ENCODE assay signal across 15 cellular contexts in genomic region chr3:177968891-177969290, GRCh38.
A peak's percentile ranks its signal among the peaks of the same experiment; 100 is the strongest.
DNase-seq lines count a peak whose midpoint lies in the region; ATAC-seq and TF ChIP-seq lines count a peak whose summit lies in the region.
"Had no signal": no experiment of that assay in that cellular context is flagged by ENCODE, and none has a peak within 500 bp of the region (broad histone marks: within the 10 kb centered on the region; RNA-seq: fewer than 3 reads in every experiment).

No MANE protein-coding gene starts in this region.

- H3K14ac ChIP-seq in IMR-90 (replicated peaks; ENCODE audit: low read depth, low read length), result peak overlapping the region; percentile 60; the same call in 1 of the 2 replicates

- H4K20me1 ChIP-seq in GM23248 (ENCODE audit: insufficient read depth) (no peaks in the 10 kb centered on the region), IMR-90 (ENCODE audit: insufficient read depth, low read length) (no peaks in the 10 kb centered on the region)

- H3K4me1 ChIP-seq in GM23248 (ENCODE audit: insufficient read depth), result peaks cover 12% of the 10 kb centered on the region
- peaks cover 2% of the 10 kb centered on the region for H3K4me1 ChIP-seq in IMR-90 (ENCODE audit: control insufficient read depth, insufficient read depth, low read length)

- no peaks in the 10 kb centered on the region for H3K9me3 Mint-ChIP-seq in nephron progenitor cell
- H3K9me3 Mint-ChIP-seq: CD4-positive, alpha-beta memory T cell; IgD-negative memory B cell; T-cell had no signal

- TF ChIP-seq POLR2A in IMR-90 (IDR thresholded peaks at IDR 0.05; ENCODE audit: low read depth, low read length), result no peak

- no peak overlapping the region for H2BK120ac ChIP-seq in IMR-90 (ENCODE audit: low read depth, low read length)

- H3K4me3 Mint-ChIP-seq in nephron progenitor cell, result no peak overlapping the region
- H3K4me3 Mint-ChIP-seq: CD4-positive, alpha-beta memory T cell; IgD-negative memory B cell; T-cell had no signal

- H3K27me3 Mint-ChIP-seq in nephron progenitor cell (ENCODE audit: low read depth, poor library complexity), result peaks cover 5% of the 10 kb centered on the region
- H3K27me3 Mint-ChIP-seq: CD4-positive, alpha-beta memory T cell; T-cell had no signal

- H3K9me2 ChIP-seq in GM23248 (ENCODE audit: insufficient read depth), result no peaks in the 10 kb centered on the region

- CTCF ChIA-PET in IMR-90 (lab: Yijun Ruan, JAX), result no interaction called here

- no peak overlapping the region for H3K4ac ChIP-seq in IMR-90 (ENCODE audit: low read depth, low read length)

- WGBS in GM23248 (ENCODE audit: low coverage in 1 of 2, low lambda C conversion rate in 2 of 2, missing lambda C conversion rate in 2 of 2), 2 experiments, result 95 to 98% methylated on average over 2 of the region's 2 CpGs
- no CpG with 5 or more reads among the region's 2 CpGs for WGBS in IMR-90 (ENCODE audit: extremely low coverage in 2 of 2, insufficient read length in 1 of 2), 2 experiments

- H2AFZ ChIP-seq in GM23248 (no peak overlapping the region), IMR-90 (replicated peaks; ENCODE audit: low read length, poor library complexity) (no peak overlapping the region)

- no TSS peak for BruUV-seq in IMR-90 (replicated peaks; lab: Mats Ljungman, UMichigan)

- no peaks in the 10 kb centered on the region for H3K36me3 ChIP-seq in GM23248 (ENCODE audit: low read depth)
- H3K36me3 ChIP-seq in IMR-90 (ENCODE audit: control insufficient read depth, insufficient read depth, low read length), result no peaks in the 10 kb centered on the region
- H3K36me3 ChIP-seq: BE2C had no signal

- no peak overlapping the region for H4K91ac ChIP-seq in IMR-90 (ENCODE audit: insufficient read depth, low read depth, low read length)

- POLR2A ChIA-PET in IMR-90 (lab: Charles Lee; ENCODE audit: unreplicated experiment), result no interaction called here

- H3F3A ChIP-seq in GM23248 (ENCODE audit: insufficient read depth), result peaks cover 7% of the 10 kb centered on the region

- in situ Hi-C loops in GM23248 (cut with MboI) (no loop called here), IMR-90 (cut with MboI; ENCODE audit: low sequenced_read_pairs) (no loop called here)

- H3K27ac ChIP-seq in GM23248 (no peak overlapping the region), IMR-90 (ENCODE audit: insufficient read depth, low read length) (no peak overlapping the region)

- H3K27me3 ChIP-seq in GM23248 (replicated peaks; ENCODE audit: insufficient read depth), result no peaks in the 10 kb centered on the region
- no peaks in the 10 kb centered on the region for H3K27me3 ChIP-seq in IMR-90 (ENCODE audit: control insufficient read depth, insufficient read depth, low read length)
- H3K27me3 ChIP-seq: BE2C had no signal

- no peak for TF ChIP-seq RAD21 in IMR-90 (IDR thresholded peaks at IDR 0.05; ENCODE audit: low read length)

- peak overlapping the region; percentile 19 for H2BK5ac ChIP-seq in IMR-90 (ENCODE audit: low read depth, low read length, poor library complexity, severe bottlenecking)

- H3K4me1 Mint-ChIP-seq in nephron progenitor cell, result peaks cover 17% of the 10 kb centered on the region
- H3K4me1 Mint-ChIP-seq: CD4-positive, alpha-beta memory T cell; IgD-negative memory B cell had no signal

- H2AK9ac ChIP-seq in IMR-90 (replicated peaks; ENCODE audit: low read depth, low read length, poor library complexity), result no peak overlapping the region

- H3K23ac ChIP-seq in IMR-90 (ENCODE audit: low read depth, low read length), result no peak overlapping the region

- H3K9me3 ChIP-seq in GM23248 (ENCODE audit: low read depth) (no peaks in the 10 kb centered on the region), IMR-90 (ENCODE audit: control insufficient read depth, insufficient read depth, low read length) (no peaks in the 10 kb centered on the region)
- H3K9me3 ChIP-seq: BE2C had no signal

- H3K79me2 ChIP-seq in GM23248 (ENCODE audit: insufficient read depth), result no peaks in the 10 kb centered on the region

- no peak overlapping the region for H3K18ac ChIP-seq in IMR-90 (ENCODE audit: low read depth, low read length)

- dilution Hi-C loops in IMR-90 (cut with HindIII; ENCODE audit: low sequenced_read_pairs, unreplicated experiment), result no loop called here

- DNase-seq in GM23248, result peak; percentile 34
- peak; percentile 48 for DNase-seq in IMR-90
- DNase-seq in amniotic epithelial cell (ENCODE audit: low read depth), result peak; percentile 44
- DNase-seq in nephron progenitor cell, result no peak
- no peak for DNase-seq in NCI-H2029 treated with DMSO at 0.1 percent for 48 hours (lab: John Stamatoyannopoulos, UW)
- DNase-seq in superior temporal gyrus (ENCODE audit: extremely low spot score), result no peak
- no peak for DNase-seq in midbrain (lab: John Stamatoyannopoulos, UW)
- DNase-seq: BE2C; CD4-positive, alpha-beta memory T cell; H7; NCI-H1436; NCI-H510A; RPMI8226; T-cell had no signal

- no peak overlapping the region for H2BK20ac ChIP-seq in IMR-90 (ENCODE audit: low read depth, low read length)

- H2BK15ac ChIP-seq in IMR-90 (ENCODE audit: low read depth, low read length), result peak overlapping the region; percentile 82; the same call in 1 of the 3 replicates

- H3K36me3 Mint-ChIP-seq in nephron progenitor cell (ENCODE audit: low read depth), result peaks cover 14% of the 10 kb centered on the region
- H3K36me3 Mint-ChIP-seq: CD4-positive, alpha-beta memory T cell; IgD-negative memory B cell; T-cell had no signal

- no peak for ATAC-seq in IMR-90 (ENCODE audit: low read depth)
- ATAC-seq: T-cell had no signal

- H3K9ac ChIP-seq in GM23248 (no peak overlapping the region), IMR-90 (ENCODE audit: low read depth, low read length) (no peak overlapping the region)

- 0 out of 4 replicates have a peak overlapping the region, but pooled peaks of 1 of the 2 experiments have one; percentile 33 for H4K8ac ChIP-seq in IMR-90 (ENCODE audit: low read depth in 2 of 2, low read length in 2 of 2)

- H3K27ac Mint-ChIP-seq in nephron progenitor cell, result peak overlapping the region; percentile 27
- H3K27ac Mint-ChIP-seq: CD4-positive, alpha-beta memory T cell; IgD-negative memory B cell; T-cell had no signal

- H3K4me3 ChIP-seq in GM23248 (no peak overlapping the region), IMR-90 (ENCODE audit: insufficient read depth, low read depth, low read length) (no peak overlapping the region)

- intact Hi-C loops in IMR-90 (cut with micrococcal nuclease), result no loop called here

- H3K4me2 ChIP-seq in GM23248 (ENCODE audit: unreplicated experiment), result no peak overlapping the region
- no peak overlapping the region for H3K4me2 ChIP-seq in IMR-90 (ENCODE audit: low read depth, low read length)

- H3K79me1 ChIP-seq in IMR-90 (ENCODE audit: low read depth in 1 of 2, low read length in 2 of 2), result no peaks in the 10 kb centered on the region

- H3K9me1 ChIP-seq in IMR-90 (ENCODE audit: insufficient read depth, low read length), result 0 out of 2 replicates have a peak, but pooled peaks cover 3% of the 10 kb centered on the region

- H4K5ac ChIP-seq in IMR-90 (ENCODE audit: low read depth, low read length), result no peak overlapping the region

- H3K56ac ChIP-seq in IMR-90 (ENCODE audit: extremely low read depth, insufficient read depth, low read length), result no peak overlapping the region

- peak overlapping the region; percentile 67; the same call in 1 of the 2 replicates for H2AK5ac ChIP-seq in IMR-90 (ENCODE audit: low read depth, low read length)

- TF ChIP-seq CTCF in IMR-90 (conservative IDR thresholded peaks at IDR 0.05; ENCODE audit: low read depth, low read length) (no peak), nephron progenitor cell (IDR thresholded peaks at IDR 0.05) (no peak)

TF ChIP-seq in IMR-90, 13 proteins besides CTCF, POLR2A, EP300 and RAD21:
- no peak for TF ChIP-seq MXI1 (IDR thresholded peaks at IDR 0.05; ENCODE audit: borderline replicate concordance, low read depth, low read length)
- no peak for TF ChIP-seq NFE2L2 (IDR thresholded peaks at IDR 0.05; ENCODE audit: low read depth, low read length)
- no peak for TF ChIP-seq CHD1 (IDR thresholded peaks at IDR 0.05; ENCODE audit: low read depth, low read length)
- no peak for TF ChIP-seq ELK1 (IDR thresholded peaks at IDR 0.05; ENCODE audit: borderline replicate concordance, low read depth, low read length)

Comparison
In these comparisons a context has a peak if more than half of its experiments do, and no peak if none do; other contexts are left out.
1. DNase-seq: peak in GM23248 (single experiment), IMR-90 (single experiment) and amniotic epithelial cell (single experiment); none in nephron progenitor cell (single experiment), NCI-H2029 treated with DMSO at 0.1 percent for 48 hours (single experiment), superior temporal gyrus (single experiment) and midbrain (single experiment).